Comparison of ENCODE assay signal across 2 cellular contexts in genomic region chr14:75558440-75558839, GRCh38.
A peak's percentile ranks its signal among the peaks of the same experiment; 100 is the strongest.
TF ChIP-seq lines count a peak whose summit lies in the region.

No MANE protein-coding gene starts in this region.

TF ChIP-seq in K562, 482 proteins besides CTCF, POLR2A, EP300 and RAD21 (continued from another document and continues in another):
- TF ChIP-seq ZNF197 (CRISPR knock-in tag; IDR thresholded peaks at IDR 0.05; ENCODE audit: low read depth) (no peak), IRF2 (CRISPR knock-in tag; IDR thresholded peaks at IDR 0.05) (no peak), TFAM (CRISPR knock-in tag; conservative IDR thresholded peaks at IDR 0.05) (no peak), REST (CRISPR knock-in tag; IDR thresholded peaks at IDR 0.05; ENCODE audit: low read depth) (no peak), GTF2E2 (tag; IDR thresholded peaks at IDR 0.05) (no peak), THRAP3 (IDR thresholded peaks at IDR 0.05; ENCODE audit: borderline replicate concordance) (no peak), ATF3 (IDR thresholded peaks at IDR 0.05) (peak; percentile 59), ATF3 (CRISPR knock-in tag; conservative IDR thresholded peaks at IDR 0.05) (no peak), ZNF785 (CRISPR knock-in tag; IDR thresholded peaks at IDR 0.05) (no peak), NBN (IDR thresholded peaks at IDR 0.05; ENCODE audit: low read depth) (no peak), TAF15 (IDR thresholded peaks at IDR 0.05; ENCODE audit: low read depth, low read length) (no peak), NR1H2 (CRISPR knock-in tag; IDR thresholded peaks at IDR 0.05) (no peak), JUND (IDR thresholded peaks at IDR 0.05; ENCODE audit: borderline replicate concordance, low read depth, low read length) (peak; percentile 61), JUND (tag; IDR thresholded peaks at IDR 0.05; ENCODE audit: borderline replicate concordance, low read depth, low read length) (peak; percentile 37; the same call in 1 of the 3 replicates), NONO (IDR thresholded peaks at IDR 0.05; ENCODE audit: low read depth in 2 of 2, low read length in 1 of 2) (no peak), TAF9B (IDR thresholded peaks at IDR 0.05; ENCODE audit: partially characterized antibody) (no peak), FOSL1 (tag; conservative IDR thresholded peaks at IDR 0.05) (peak; percentile 73), JUN (IDR thresholded peaks at IDR 0.05; ENCODE audit: borderline replicate concordance, low read depth, low read length) (0 out of 2 replicates have a peak, but pooled peaks have one; percentile 20), JUN (CRISPR knock-in tag; IDR thresholded peaks at IDR 0.05; ENCODE audit: borderline replicate concordance) (no peak), BDP1 (IDR thresholded peaks at IDR 0.05; ENCODE audit: insufficient read depth, insufficient read length) (no peak), ZNF165 (CRISPR knock-in tag; IDR thresholded peaks at IDR 0.05; ENCODE audit: borderline replicate concordance) (no peak)
- TF ChIP-seq, protein P1, sequence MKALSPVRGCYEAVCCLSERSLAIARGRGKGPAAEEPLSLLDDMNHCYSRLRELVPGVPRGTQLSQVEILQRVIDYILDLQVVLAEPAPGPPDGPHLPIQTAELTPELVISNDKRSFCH (CRISPR knock-in tag; IDR thresholded peaks at IDR 0.05), result no peak
- TF ChIP-seq, protein P1 (tag; IDR thresholded peaks at IDR 0.05), result no peak

TF ChIP-seq in GM12891, 5 proteins besides CTCF, POLR2A, EP300 and RAD21:
- no peak for TF ChIP-seq POU2F2 (IDR thresholded peaks at IDR 0.05; ENCODE audit: low read depth, low read length)
- no peak for TF ChIP-seq PAX5 (IDR thresholded peaks at IDR 0.05; ENCODE audit: insufficient read depth, low read length, severe bottlenecking)
- no peak for TF ChIP-seq TAF1 (IDR thresholded peaks at IDR 0.05; ENCODE audit: low read depth, low read length)
- TF ChIP-seq SPI1 (IDR thresholded peaks at IDR 0.05; ENCODE audit: low read depth, low read length), result no peak
- no peak for TF ChIP-seq POLR2AphosphoS5 (IDR thresholded peaks at IDR 0.05; ENCODE audit: low read depth, low read length)
